Comparison of ENCODE assay signal across 1 cellular context in genomic region chr6:4603291-4603690, GRCh38.
TF ChIP-seq lines count a peak whose summit lies in the region.

No MANE protein-coding gene starts in this region.

TF ChIP-seq in GM23338, 12 proteins besides CTCF, POLR2A, EP300 and RAD21 (continued from another document):
- TF ChIP-seq, protein P1, sequence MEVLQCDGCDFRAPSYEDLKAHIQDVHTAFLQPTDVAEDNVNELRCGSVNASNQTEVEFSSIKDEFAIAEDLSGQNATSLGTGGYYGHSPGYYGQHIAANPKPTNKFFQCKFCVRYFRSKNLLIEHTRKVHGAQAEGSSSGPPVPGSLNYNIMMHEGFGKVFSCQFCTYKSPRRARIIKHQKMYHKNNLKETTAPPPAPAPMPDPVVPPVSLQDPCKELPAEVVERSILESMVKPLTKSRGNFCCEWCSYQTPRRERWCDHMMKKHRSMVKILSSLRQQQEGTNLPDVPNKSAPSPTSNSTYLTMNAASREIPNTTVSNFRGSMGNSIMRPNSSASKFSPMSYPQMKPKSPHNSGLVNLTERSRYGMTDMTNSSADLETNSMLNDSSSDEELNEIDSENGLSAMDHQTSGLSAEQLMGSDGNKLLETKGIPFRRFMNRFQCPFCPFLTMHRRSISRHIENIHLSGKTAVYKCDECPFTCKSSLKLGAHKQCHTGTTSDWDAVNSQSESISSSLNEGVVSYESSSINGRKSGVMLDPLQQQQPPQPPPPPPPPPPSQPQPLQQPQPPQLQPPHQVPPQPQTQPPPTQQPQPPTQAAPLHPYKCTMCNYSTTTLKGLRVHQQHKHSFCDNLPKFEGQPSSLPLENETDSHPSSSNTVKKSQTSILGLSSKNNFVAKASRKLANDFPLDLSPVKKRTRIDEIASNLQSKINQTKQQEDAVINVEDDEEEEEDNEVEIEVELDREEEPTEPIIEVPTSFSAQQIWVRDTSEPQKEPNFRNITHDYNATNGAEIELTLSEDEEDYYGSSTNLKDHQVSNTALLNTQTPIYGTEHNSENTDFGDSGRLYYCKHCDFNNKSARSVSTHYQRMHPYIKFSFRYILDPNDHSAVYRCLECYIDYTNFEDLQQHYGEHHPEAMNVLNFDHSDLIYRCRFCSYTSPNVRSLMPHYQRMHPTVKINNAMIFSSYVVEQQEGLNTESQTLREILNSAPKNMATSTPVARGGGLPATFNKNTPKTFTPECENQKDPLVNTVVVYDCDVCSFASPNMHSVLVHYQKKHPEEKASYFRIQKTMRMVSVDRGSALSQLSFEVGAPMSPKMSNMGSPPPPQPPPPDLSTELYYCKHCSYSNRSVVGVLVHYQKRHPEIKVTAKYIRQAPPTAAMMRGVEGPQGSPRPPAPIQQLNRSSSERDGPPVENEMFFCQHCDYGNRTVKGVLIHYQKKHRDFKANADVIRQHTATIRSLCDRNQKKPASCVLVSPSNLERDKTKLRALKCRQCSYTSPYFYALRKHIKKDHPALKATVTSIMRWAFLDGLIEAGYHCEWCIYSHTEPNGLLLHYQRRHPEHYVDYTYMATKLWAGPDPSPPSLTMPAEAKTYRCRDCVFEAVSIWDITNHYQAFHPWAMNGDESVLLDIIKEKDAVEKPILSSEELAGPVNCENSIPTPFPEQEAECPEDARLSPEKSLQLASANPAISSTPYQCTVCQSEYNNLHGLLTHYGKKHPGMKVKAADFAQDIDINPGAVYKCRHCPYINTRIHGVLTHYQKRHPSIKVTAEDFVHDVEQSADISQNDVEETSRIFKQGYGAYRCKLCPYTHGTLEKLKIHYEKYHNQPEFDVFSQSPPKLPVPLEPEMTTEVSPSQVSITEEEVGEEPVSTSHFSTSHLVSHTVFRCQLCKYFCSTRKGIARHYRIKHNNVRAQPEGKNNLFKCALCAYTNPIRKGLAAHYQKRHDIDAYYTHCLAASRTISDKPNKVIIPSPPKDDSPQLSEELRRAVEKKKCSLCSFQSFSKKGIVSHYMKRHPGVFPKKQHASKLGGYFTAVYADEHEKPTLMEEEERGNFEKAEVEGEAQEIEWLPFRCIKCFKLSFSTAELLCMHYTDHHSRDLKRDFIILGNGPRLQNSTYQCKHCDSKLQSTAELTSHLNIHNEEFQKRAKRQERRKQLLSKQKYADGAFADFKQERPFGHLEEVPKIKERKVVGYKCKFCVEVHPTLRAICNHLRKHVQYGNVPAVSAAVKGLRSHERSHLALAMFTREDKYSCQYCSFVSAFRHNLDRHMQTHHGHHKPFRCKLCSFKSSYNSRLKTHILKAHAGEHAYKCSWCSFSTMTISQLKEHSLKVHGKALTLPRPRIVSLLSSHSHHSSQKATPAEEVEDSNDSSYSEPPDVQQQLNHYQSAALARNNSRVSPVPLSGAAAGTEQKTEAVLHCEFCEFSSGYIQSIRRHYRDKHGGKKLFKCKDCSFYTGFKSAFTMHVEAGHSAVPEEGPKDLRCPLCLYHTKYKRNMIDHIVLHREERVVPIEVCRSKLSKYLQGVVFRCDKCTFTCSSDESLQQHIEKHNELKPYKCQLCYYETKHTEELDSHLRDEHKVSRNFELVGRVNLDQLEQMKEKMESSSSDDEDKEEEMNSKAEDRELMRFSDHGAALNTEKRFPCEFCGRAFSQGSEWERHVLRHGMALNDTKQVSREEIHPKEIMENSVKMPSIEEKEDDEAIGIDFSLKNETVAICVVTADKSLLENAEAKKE (CRISPR knock-in tag; IDR thresholded peaks at IDR 0.05) = no peak
- TF ChIP-seq POLR2AphosphoS5 (IDR thresholded peaks at IDR 0.05; ENCODE audit: low read depth) (no peak), STAT1 (IDR thresholded peaks at IDR 0.05; ENCODE audit: unreplicated experiment) (no peak)
TF ChIP-seq in GM23338: peak in this region for 0.
